ENCODE assay signal across 1 cellular context in the genomic region with DNA sequence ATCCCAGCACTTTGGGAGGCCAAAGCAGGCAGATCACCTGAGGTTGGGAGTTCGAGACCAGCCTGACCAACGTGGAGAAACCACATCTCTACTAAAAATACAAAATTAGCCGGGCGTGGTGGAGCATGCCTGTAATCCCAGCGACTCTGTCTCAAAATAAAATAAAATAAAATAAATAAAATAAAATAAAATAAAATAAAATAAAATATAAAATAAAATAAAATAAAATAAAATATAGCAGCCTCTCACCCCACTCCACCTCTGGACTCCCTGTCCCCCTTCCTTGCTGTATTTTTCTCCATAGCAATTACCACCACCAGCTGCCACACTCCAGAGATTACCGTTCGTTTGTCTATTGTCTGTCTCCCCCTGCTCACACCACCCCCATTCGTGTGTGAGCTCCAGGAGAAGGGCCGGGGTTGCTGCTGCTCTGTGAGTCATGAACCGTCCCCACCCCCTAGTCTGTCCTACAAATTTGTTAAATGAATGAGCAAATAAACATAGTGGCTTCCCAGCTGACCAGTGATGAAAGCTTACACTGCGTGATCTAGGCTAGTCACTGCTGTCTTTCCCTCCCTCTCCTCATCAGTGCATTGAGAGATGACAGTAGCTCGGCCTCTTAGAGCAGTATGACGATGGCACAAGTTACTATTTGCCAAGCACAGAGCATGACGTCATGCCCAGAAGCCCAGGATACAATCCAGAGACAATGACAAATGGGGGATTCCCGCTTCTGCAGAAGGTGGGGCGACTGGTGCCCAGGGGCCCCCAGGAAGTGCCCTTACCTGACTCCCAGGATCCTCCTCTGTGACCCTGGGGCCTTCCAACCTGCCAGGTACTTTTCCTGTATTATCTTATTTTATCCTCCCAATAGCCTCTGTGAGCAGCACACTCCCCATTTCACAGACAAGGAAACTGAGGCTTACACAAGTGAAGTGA.
TF ChIP-seq lines count a peak whose summit lies in the region.

No MANE protein-coding gene starts in this region.

TF ChIP-seq in K562, 482 proteins besides CTCF, POLR2A, EP300 and RAD21 (continued from another document):
- 0 out of 2 replicates have a peak, but pooled peaks have one; percentile 10 for TF ChIP-seq MGA (IDR thresholded peaks at IDR 0.05)
- no peak for TF ChIP-seq ZNF778 (CRISPR knock-in tag; IDR thresholded peaks at IDR 0.05)
- 0 out of 2 replicates have a peak, but pooled peaks have one; percentile 73 for TF ChIP-seq PTBP1 (IDR thresholded peaks at IDR 0.05; ENCODE audit: low read depth, low read length)
- TF ChIP-seq DACH1 (IDR thresholded peaks at IDR 0.05; ENCODE audit: partially characterized antibody), result peak; percentile 93
- 0 out of 2 replicates have a peak, but pooled peaks have one; percentile 42 for TF ChIP-seq LCOR (CRISPR knock-in tag; IDR thresholded peaks at IDR 0.05)
- TF ChIP-seq THRB (CRISPR knock-in tag; conservative IDR thresholded peaks at IDR 0.05), result no peak
- no peak for TF ChIP-seq POLR2H (tag; IDR thresholded peaks at IDR 0.05; ENCODE audit: low read depth)
- TF ChIP-seq SREBF2 (CRISPR knock-in tag; IDR thresholded peaks at IDR 0.05), result no peak
- no peak for TF ChIP-seq MEF2D (tag; conservative IDR thresholded peaks at IDR 0.05; ENCODE audit: low read depth)
- peak in 1 of 2 experiments; percentile 66; a peak in 1 of 4 replicates for TF ChIP-seq HDAC1 (IDR thresholded peaks at IDR 0.05)
- TF ChIP-seq TFAP4 (CRISPR knock-in tag; IDR thresholded peaks at IDR 0.05; ENCODE audit: borderline replicate concordance), result peak; percentile 99
- TF ChIP-seq TARDBP (IDR thresholded peaks at IDR 0.05), result peak; percentile 91; the same call in 1 of the 2 replicates
- TF ChIP-seq ZBED1 (IDR thresholded peaks at IDR 0.05), result no peak
- TF ChIP-seq, protein P1, sequence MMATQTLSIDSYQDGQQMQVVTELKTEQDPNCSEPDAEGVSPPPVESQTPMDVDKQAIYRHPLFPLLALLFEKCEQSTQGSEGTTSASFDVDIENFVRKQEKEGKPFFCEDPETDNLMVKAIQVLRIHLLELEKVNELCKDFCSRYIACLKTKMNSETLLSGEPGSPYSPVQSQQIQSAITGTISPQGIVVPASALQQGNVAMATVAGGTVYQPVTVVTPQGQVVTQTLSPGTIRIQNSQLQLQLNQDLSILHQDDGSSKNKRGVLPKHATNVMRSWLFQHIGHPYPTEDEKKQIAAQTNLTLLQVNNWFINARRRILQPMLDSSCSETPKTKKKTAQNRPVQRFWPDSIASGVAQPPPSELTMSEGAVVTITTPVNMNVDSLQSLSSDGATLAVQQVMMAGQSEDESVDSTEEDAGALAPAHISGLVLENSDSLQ (IDR thresholded peaks at IDR 0.05), result peak; percentile 71; the same call in 1 of the 2 replicates
- peak; percentile 69; the same call in 1 of the 2 replicates for TF ChIP-seq ATF2 (CRISPR knock-in tag; IDR thresholded peaks at IDR 0.05)
